Comparison of ENCODE assay signal across 21 cellular contexts in the genomic region with DNA sequence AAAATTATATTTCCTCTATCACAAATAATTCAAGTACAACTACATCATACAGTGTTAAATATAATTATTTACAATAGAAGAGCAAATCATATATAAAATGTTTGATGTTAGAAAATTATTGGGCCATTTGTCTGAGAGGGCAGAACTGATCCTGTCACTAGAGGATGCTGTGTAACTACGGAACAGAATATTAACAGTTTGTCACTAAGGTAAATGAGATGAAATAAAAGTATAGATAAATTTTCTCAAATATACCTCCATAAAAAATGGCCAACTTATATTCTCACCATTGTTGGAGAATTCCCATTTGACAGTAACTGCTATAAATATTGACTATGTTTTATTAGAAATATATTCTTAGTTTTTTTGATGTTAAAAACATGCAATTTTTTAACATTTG.
DNase-seq lines count a peak whose midpoint lies in the region; ATAC-seq and TF ChIP-seq lines count a peak whose summit lies in the region.
"Had no signal": no experiment of that assay in that cellular context is flagged by ENCODE, and none has a peak within 500 bp of the region (broad histone marks: within the 10 kb centered on the region; RNA-seq: fewer than 3 reads in every experiment).

No MANE protein-coding gene starts in this region.

- H3K27ac ChIP-seq in Karpas-422 (ENCODE audit: low read length), result no peak overlapping the region
- no peak overlapping the region for H3K27ac ChIP-seq in VCaP
- no peak overlapping the region for H3K27ac ChIP-seq in mesenchymal stem cell (ENCODE audit: low read length, poor library complexity, severe bottlenecking)
- no peak overlapping the region for H3K27ac ChIP-seq in left lung
- H3K27ac ChIP-seq: heart left ventricle, SK-N-MC had no signal

- no peak overlapping the region for H4K8ac ChIP-seq in mesenchymal stem cell (ENCODE audit: low read length)

- no peak overlapping the region for H3K18ac ChIP-seq in mesenchymal stem cell (ENCODE audit: low read depth in 1 of 2, low read length in 2 of 2)

- TF ChIP-seq CTCF in BE2C (IDR thresholded peaks at IDR 0.05; ENCODE audit: low read depth, low read length) (peak; percentile 45), VCaP (conservative IDR thresholded peaks at IDR 0.05) (peak; percentile 90), lower leg skin (IDR thresholded peaks at IDR 0.05) (no peak), left lung (IDR thresholded peaks at IDR 0.05) (no peak)

- no peak for TF ChIP-seq POLR2A in lower leg skin (IDR thresholded peaks at IDR 0.05)

- H2AFZ ChIP-seq in Karpas-422 (ENCODE audit: low read length) (no peak overlapping the region), mesenchymal stem cell (ENCODE audit: low read depth, low read length) (no peak overlapping the region)

- no peak overlapping the region for H3K4me2 ChIP-seq in Karpas-422 (ENCODE audit: low read depth, low read length, poor library complexity, severe bottlenecking)
- H3K4me2 ChIP-seq in mesenchymal stem cell (ENCODE audit: low read length, poor library complexity, severe bottlenecking), result no peak overlapping the region

- no peaks in the 10 kb centered on the region for H3K79me2 ChIP-seq in Karpas-422 (ENCODE audit: low read length)

- H3K4me3 ChIP-seq in BE2C (ENCODE audit: low read depth, low read length), result no peak overlapping the region
- no peak overlapping the region for H3K4me3 ChIP-seq in Karpas-422 (ENCODE audit: low read length)
- no peak overlapping the region for H3K4me3 ChIP-seq in mesenchymal stem cell (ENCODE audit: insufficient read depth in 1 of 2, low read depth in 1 of 2, low read length in 2 of 2)
- H3K4me3 ChIP-seq in lower leg skin (ENCODE audit: low read depth, poor library complexity, severe bottlenecking), result no peak overlapping the region
- no peak overlapping the region for H3K4me3 ChIP-seq in left lung
- H3K4me3 ChIP-seq: heart left ventricle, SK-N-MC had no signal

- no peaks in the 10 kb centered on the region for H3K9me2 ChIP-seq in Karpas-422 (replicated peaks; ENCODE audit: insufficient read depth, low read length)

- no peak for DNase-seq in BE2C
- peak; percentile 59 for DNase-seq in Karpas-422
- DNase-seq in mesenchymal stem cell, result peak; percentile 4
- DNase-seq in lower leg skin (ENCODE audit: low spot score in 2 of 2), result no peak
- no peak for DNase-seq in DMS79 (lab: John Stamatoyannopoulos, UW)
- no peak for DNase-seq in left lung
- DNase-seq: activated CD4-positive, alpha-beta T cell treated with anti-CD3 and anti-CD28 coated beads for 4 hours; activated effector memory CD4-positive, alpha-beta T cell treated with anti-CD3 and anti-CD28 coated beads, Interleukin-2, amount 50 U/mL, for 16 hours; CD8-positive, alpha-beta memory T cell; central memory CD4-positive, alpha-beta T cell; effector CD4-positive, alpha-beta T cell; EL; heart left ventricle; NCI-H187 treated with DMSO at 0.1 percent for 48 hours; nucleus accumbens; stimulated activated CD4-positive, alpha-beta T cell treated with anti-CD3 and anti-CD28 coated beads, Interleukin-1b, Interleukin-23, amount 100 ng/mL, for 48 hours; stimulated activated naive CD8-positive, alpha-beta T cell treated with anti-CD3 and anti-CD28 coated beads, Interleukin-15, Interleukin-2, amounts not matched to agents 100 U/mL and 50 U/mL, for 24 hours had no signal

- 80% methylated on average over 1 of the region's 1 CpG for WGBS in mesenchymal stem cell
- WGBS in lower leg skin, 2 donors, result 58 to 70% methylated on average over 1 of the region's 1 CpG

- H2BK15ac ChIP-seq in mesenchymal stem cell (ENCODE audit: low read depth, poor library complexity, severe bottlenecking), result no peak overlapping the region

- H3K4ac ChIP-seq in mesenchymal stem cell (ENCODE audit: low read depth in 1 of 2, low read length in 2 of 2), result no peak overlapping the region

- no peak overlapping the region for H3K14ac ChIP-seq in mesenchymal stem cell (ENCODE audit: low read length in 2 of 2)

- H3K9ac ChIP-seq in Karpas-422 (ENCODE audit: low read length) (no peak overlapping the region), mesenchymal stem cell (ENCODE audit: low read length) (no peak overlapping the region)

- H3K36me3 ChIP-seq in BE2C (no peaks in the 10 kb centered on the region), Karpas-422 (ENCODE audit: insufficient read depth, low read length) (no peaks in the 10 kb centered on the region), mesenchymal stem cell (ENCODE audit: control insufficient read depth in 1 of 2, insufficient read depth in 2 of 2, low read depth in 1 of 2, low read length in 2 of 2) (no peaks in the 10 kb centered on the region), left lung (no peaks in the 10 kb centered on the region)
- H3K36me3 ChIP-seq: heart left ventricle had no signal

- H2AK5ac ChIP-seq in mesenchymal stem cell (ENCODE audit: low read length, severe bottlenecking), result no peak overlapping the region

- H4K20me1 ChIP-seq in Karpas-422 (ENCODE audit: insufficient read depth, low read depth, low read length), result no peaks in the 10 kb centered on the region

- no peak for ATAC-seq in left lung
- ATAC-seq in HG02798 (IDR thresholded peaks at IDR 0.05; ENCODE audit: poor library complexity, unreplicated experiment), result no peak
- ATAC-seq: heart left ventricle; sciatic nerve; stimulated activated naive CD8-positive, alpha-beta T cell treated with anti-CD3 and anti-CD28 coated beads, Interleukin-15, Interleukin-2, amounts not matched to agents 100 U/mL and 50 U/mL, for 24 hours had no signal

- no peak overlapping the region for H2BK5ac ChIP-seq in mesenchymal stem cell (ENCODE audit: low read depth, low read length, poor library complexity, severe bottlenecking)

- H2BK120ac ChIP-seq in mesenchymal stem cell (ENCODE audit: low read depth, low read length), result no peak overlapping the region

- H3K79me1 ChIP-seq in mesenchymal stem cell (replicated peaks; ENCODE audit: low read length, poor library complexity, severe bottlenecking), result no peaks in the 10 kb centered on the region

- intact Hi-C loops in lower leg skin (cut with DNase I; ENCODE audit: low total_unique reads), result no loop called here
- intact Hi-C loops in left lung (cut with DNase I), result no loop called here

- H3K4me1 ChIP-seq in BE2C, result no peaks in the 10 kb centered on the region
- H3K4me1 ChIP-seq in Karpas-422 (ENCODE audit: low read length), result no peaks in the 10 kb centered on the region
- H3K4me1 ChIP-seq in mesenchymal stem cell (ENCODE audit: control insufficient read depth, insufficient read depth, low read depth, low read length), result no peaks in the 10 kb centered on the region
- no peaks in the 10 kb centered on the region for H3K4me1 ChIP-seq in left lung
- H3K4me1 ChIP-seq: heart left ventricle had no signal

- H3K27me3 ChIP-seq in BE2C (no peaks in the 10 kb centered on the region), Karpas-422 (ENCODE audit: low read length) (no peaks in the 10 kb centered on the region), mesenchymal stem cell (ENCODE audit: control insufficient read depth in 1 of 2, insufficient read depth in 1 of 2, low read length in 2 of 2) (no peaks in the 10 kb centered on the region), left lung (no peaks in the 10 kb centered on the region)

- H3K9me3 ChIP-seq in BE2C (no peaks in the 10 kb centered on the region), Karpas-422 (ENCODE audit: low read length) (no peaks in the 10 kb centered on the region), mesenchymal stem cell (ENCODE audit: control insufficient read depth, low read length) (no peaks in the 10 kb centered on the region), left lung (no peaks in the 10 kb centered on the region)
- H3K9me3 ChIP-seq: heart left ventricle had no signal

- H3K23ac ChIP-seq in mesenchymal stem cell (ENCODE audit: low read length in 2 of 2), result no peak overlapping the region

- no peak overlapping the region for H2BK12ac ChIP-seq in mesenchymal stem cell (ENCODE audit: low read length in 2 of 2)

- no peak overlapping the region for H4K91ac ChIP-seq in mesenchymal stem cell (ENCODE audit: low read length)

Comparison
In these comparisons a context has a peak if more than half of its experiments do, and no peak if none do; other contexts are left out.
1. DNase-seq: peak in Karpas-422 (single experiment) and mesenchymal stem cell (single experiment); none in BE2C (single experiment), lower leg skin (0 of 2), DMS79 (single experiment) and left lung (0 of 2).
2. CTCF ChIP-seq: peak in BE2C (single experiment) and VCaP (single experiment); none in lower leg skin (0 of 3) and left lung (0 of 2).